ENCODE assay signal across 10 cellular contexts in the genomic region with DNA sequence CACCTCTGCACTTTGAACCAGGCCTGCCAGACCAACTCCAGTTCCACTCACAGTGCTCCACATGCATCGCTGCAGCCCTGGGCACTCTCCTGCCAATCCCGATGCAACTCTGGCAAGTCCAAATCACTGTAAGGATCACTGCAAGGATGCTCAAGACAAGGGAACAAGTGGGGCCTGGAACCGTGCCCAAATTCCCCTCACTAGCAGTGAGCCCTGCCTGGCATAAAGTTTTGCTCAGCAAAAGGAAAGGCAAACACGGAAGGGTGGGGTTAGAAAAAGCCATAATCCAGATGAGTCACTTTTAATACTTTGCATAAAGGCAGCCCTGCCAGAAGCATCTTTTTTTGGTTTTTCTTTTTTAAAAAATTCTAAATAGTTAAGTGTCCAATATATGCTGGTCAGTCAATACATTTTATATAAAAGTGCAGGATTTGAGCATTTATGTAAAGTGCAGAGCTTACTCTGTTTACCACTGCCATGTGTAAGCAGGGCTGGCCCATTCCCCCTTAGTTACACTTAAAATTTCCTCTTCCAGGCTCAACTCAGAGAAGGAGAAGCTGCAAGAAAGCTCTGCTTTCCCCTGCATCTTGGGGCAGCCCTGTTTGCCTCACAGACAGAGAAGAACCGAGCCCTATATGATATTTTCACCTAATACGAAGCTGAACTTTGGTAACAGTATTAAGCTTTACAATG.
DNase-seq lines count a peak whose midpoint lies in the region; TF ChIP-seq lines count a peak whose summit lies in the region.
"Had no signal": no experiment of that assay in that cellular context is flagged by ENCODE, and none has a peak within 500 bp of the region (broad histone marks: within the 10 kb centered on the region; RNA-seq: fewer than 3 reads in every experiment).

No MANE protein-coding gene starts in this region.

- no peak overlapping the region for H3T11ph ChIP-seq in H9 (ENCODE audit: low read length)

- H3K4me3 Mint-ChIP-seq in H9: no peak overlapping the region
- H3K4me3 Mint-ChIP-seq: central memory CD8-positive, alpha-beta T cell had no signal

- H3K27me3 Mint-ChIP-seq in H9 (ENCODE audit: low read depth): peaks cover 2% of the 10 kb centered on the region; the same call in 1 of the 2 replicates
- H3K27me3 Mint-ChIP-seq: central memory CD8-positive, alpha-beta T cell had no signal

- WGBS in ovary, 3 donors: 63 to 75% (median 71%) methylated on average over 6 of the region's 6 CpGs
- WGBS in H9 (ENCODE audit: extremely low coverage, insufficient read length, low lambda C conversion rate): no CpG with 5 or more reads among the region's 6 CpGs

- H3K9me3 ChIP-seq in ovary: no peaks in the 10 kb centered on the region
- H3K9me3 ChIP-seq in H9 (ENCODE audit: control insufficient read depth, low read depth, low read length): no peaks in the 10 kb centered on the region

- no peak for TF ChIP-seq EP300 in ovary (IDR thresholded peaks at IDR 0.05)

- H3K79me2 ChIP-seq in H9 (ENCODE audit: insufficient read depth, low read length): no peaks in the 10 kb centered on the region

- H3K56ac ChIP-seq in H9 (ENCODE audit: insufficient read length, low read depth, low read length): no peak overlapping the region

- no peak for TF ChIP-seq CTCF in epithelial cell of esophagus (IDR thresholded peaks at IDR 0.05; ENCODE audit: insufficient read depth, low read depth, low read length, missing control alignments)
- no peak for TF ChIP-seq CTCF in ovary (IDR thresholded peaks at IDR 0.05)
- TF ChIP-seq CTCF in H9 (conservative IDR thresholded peaks at IDR 0.05): no peak

- no peak overlapping the region for H3K9ac ChIP-seq in H9 (ENCODE audit: extremely low read depth, insufficient read length, low read length)

- H2BK120ac ChIP-seq in H9 (ENCODE audit: low read depth, low read length, poor library complexity, severe bottlenecking): no peak overlapping the region

- H4K5ac ChIP-seq in H9 (ENCODE audit: insufficient read length, low read depth, low read length): no peak overlapping the region

- intact Hi-C loops in ovary (cut with DNase I): no loop called here

- H3K9me3 Mint-ChIP-seq in H9: no peaks in the 10 kb centered on the region
- H3K9me3 Mint-ChIP-seq: central memory CD8-positive, alpha-beta T cell had no signal

- H2BK12ac ChIP-seq in H9 (ENCODE audit: insufficient read length, low read depth, low read length): no peak overlapping the region

- no peak overlapping the region for H4K91ac ChIP-seq in H9 (ENCODE audit: insufficient read length, low read depth, low read length)

- H3K4me1 ChIP-seq in ovary (ENCODE audit: insufficient read depth): peaks cover 4% of the 10 kb centered on the region
- no peaks in the 10 kb centered on the region; the same call in 1 of the 2 replicates for H3K4me1 ChIP-seq in H9 (ENCODE audit: insufficient read depth, low read length)

- no peak overlapping the region for H2BK20ac ChIP-seq in H9 (ENCODE audit: low read depth, low read length, poor library complexity, severe bottlenecking)

- H3K23me2 ChIP-seq in H9 (ENCODE audit: insufficient read length, low read depth, low read length, poor library complexity, severe bottlenecking): no peaks in the 10 kb centered on the region

- H3K36me3 ChIP-seq in ovary: no peaks in the 10 kb centered on the region

- peak; percentile 86 for DNase-seq in ELR (ENCODE audit: low read depth)
- DNase-seq in NOMO-1 treated with DMSO at 0.1 percent for 48 hours (lab: John Stamatoyannopoulos, UW; ENCODE audit: unreplicated experiment): peak; percentile 74
- peak; percentile 80 for DNase-seq in epithelial cell of esophagus (ENCODE audit: low read depth)
- DNase-seq in ovary: peak in 4 of 5 donors; percentile 18 to 52 (median 28)
- DNase-seq in ureter (ENCODE audit: low spot score): no peak
- no peak for DNase-seq in mucosa of gallbladder (ENCODE audit: low spot score)
- no peak for DNase-seq in NCI-H345 (lab: John Stamatoyannopoulos, UW)
- no peak for DNase-seq in H9
- DNase-seq: NCI-H510A had no signal

- no peak overlapping the region for H2AFZ ChIP-seq in H9 (ENCODE audit: low read length)

- H3K27ac ChIP-seq in ovary (no peak overlapping the region), H9 (ENCODE audit: insufficient read length, low read depth, low read length) (no peak overlapping the region)

- H4K8ac ChIP-seq in H9 (replicated peaks; ENCODE audit: insufficient read length, low read depth, low read length): no peak overlapping the region

- H3K4me3 ChIP-seq in epithelial cell of esophagus (ENCODE audit: low read length) (no peak overlapping the region), ovary (no peak overlapping the region)

- no peak overlapping the region for H2BK5ac ChIP-seq in H9 (ENCODE audit: insufficient read length, low read length)

- no peak overlapping the region for H2AK5ac ChIP-seq in H9 (ENCODE audit: insufficient read length, low read length)

- no peak overlapping the region for H3K4ac ChIP-seq in H9 (ENCODE audit: low read depth, low read length)

- H3K27ac Mint-ChIP-seq in H9: no peak overlapping the region

- no peak overlapping the region for H3K23ac ChIP-seq in H9 (ENCODE audit: insufficient read length, low read depth, low read length)

- TF ChIP-seq POLR2A in ovary (IDR thresholded peaks at IDR 0.05): no peak

- no peak overlapping the region for H3K18ac ChIP-seq in H9 (ENCODE audit: insufficient read length, low read depth, low read length)

- peaks cover 0 to 2% of the 10 kb centered on the region in 2 experiments; a peak in 2 of 4 replicates for H3K4me1 Mint-ChIP-seq in H9

- no peak overlapping the region for H3K14ac ChIP-seq in H9 (ENCODE audit: insufficient read depth, low read length)

- H3K4me2 ChIP-seq in H9 (ENCODE audit: insufficient read depth, insufficient read length, low read length): no peak overlapping the region

- H4K20me1 ChIP-seq in H9 (ENCODE audit: control insufficient read depth, insufficient read depth, insufficient read length): no peaks in the 10 kb centered on the region

- no peaks in the 10 kb centered on the region for H3K27me3 ChIP-seq in ovary
- H3K27me3 ChIP-seq in H9 (ENCODE audit: insufficient read depth, low read length): no peaks in the 10 kb centered on the region

- no peaks in the 10 kb centered on the region for H3K36me3 Mint-ChIP-seq in H9 (ENCODE audit: insufficient read depth in 1 of 3, low read depth in 3 of 3)

- no peak overlapping the region for H2BK15ac ChIP-seq in H9 (ENCODE audit: low read depth, low read length)

- H3K79me1 ChIP-seq in H9 (ENCODE audit: insufficient read depth, low read depth, low read length, poor library complexity, severe bottlenecking): no peaks in the 10 kb centered on the region

Comparison
In these comparisons a context has a peak if more than half of its experiments do, and no peak if none do; other contexts are left out.
1. DNase-seq: peak in ELR (single experiment), NOMO-1 treated with DMSO at 0.1 percent for 48 hours (single experiment), epithelial cell of esophagus (single experiment) and ovary (4 of 5); none in ureter (single experiment), mucosa of gallbladder (single experiment), NCI-H345 (single experiment) and H9 (single experiment).